Comparison of ENCODE assay signal across 17 cellular contexts in the genomic region with DNA sequence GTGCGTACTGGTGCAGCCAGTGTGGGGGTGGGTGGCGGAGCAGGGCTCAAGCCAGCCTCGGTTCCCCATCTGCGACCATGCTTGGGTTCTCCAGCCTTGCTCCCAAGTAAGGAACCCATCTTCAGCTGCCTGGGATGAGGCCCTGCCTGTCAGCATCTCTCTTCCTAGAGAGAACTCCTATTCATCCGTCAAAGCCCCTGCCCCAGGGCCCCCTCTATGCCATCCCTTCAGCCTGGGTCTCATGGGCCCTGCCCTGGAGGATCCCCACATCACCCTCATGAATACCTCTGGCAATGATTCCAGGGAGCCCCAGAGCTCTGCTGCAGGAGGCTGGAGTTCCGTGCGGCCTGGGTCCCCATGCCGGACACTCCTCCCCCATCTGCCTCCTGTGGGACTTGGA. TPM values are rescaled to one million over a fixed set of nuclear protein-coding genes. Genes with fewer than 3 reads are reported as not detected.
"Had no signal": no experiment of that assay in that cellular context is flagged by ENCODE, and none has a peak within 500 bp of the region (broad histone marks: within the 10 kb centered on the region; RNA-seq: fewer than 3 reads in every experiment).

No MANE protein-coding gene starts in this region.

- FAIRE-seq: endometrium, islet of Langerhans had no signal

- DNase-seq: cortex of kidney had no signal

- H3K4me3 Mint-ChIP-seq: activated CD8-positive, alpha-beta T cell treated with anti-CD3 and anti-CD28 coated beads, Interleukin-2, amount 10 ng/mL, durations not matched to agents 7 days and 5 days; activated naive CD4-positive, alpha-beta T cell treated with anti-CD3 and anti-CD28 coated beads for 36 hours; activated naive CD8-positive, alpha-beta T cell treated with anti-CD3 and anti-CD28 coated beads, Interleukin-2, amount 10 ng/mL, durations not matched to agents 7 days and 5 days; stimulated activated memory B cell treated with anti-CD40 and anti-IgM and Interleukin-4, amounts not matched to agents 10 μg/mL and 1 μg/mL and 100 μg/mL, for 72 hours had no signal

- H3K4me3 ChIP-seq: heart left ventricle, transverse colon, uterus had no signal

- ATAC-seq: naive thymus-derived CD8-positive, alpha-beta T cell; stimulated activated memory B cell treated with anti-CD40 and anti-IgM and Interleukin-4, amounts not matched to agents 10 μg/mL and 1 μg/mL and 100 μg/mL, for 72 hours had no signal

- H3K27ac Mint-ChIP-seq: activated naive CD4-positive, alpha-beta T cell treated with anti-CD3 and anti-CD28 coated beads for 36 hours; stimulated activated memory B cell treated with anti-CD40 and anti-IgM and Interleukin-4, amounts not matched to agents 10 μg/mL and 1 μg/mL and 100 μg/mL, for 72 hours had no signal

- H3K9me3 Mint-ChIP-seq: activated naive CD4-positive, alpha-beta T cell treated with anti-CD3 and anti-CD28 coated beads for 36 hours; activated naive CD8-positive, alpha-beta T cell treated with anti-CD3 and anti-CD28 coated beads, Interleukin-2, amount 10 ng/mL, durations not matched to agents 7 days and 5 days; mesothelial cell of epicardium; naive thymus-derived CD8-positive, alpha-beta T cell; stimulated activated memory B cell treated with anti-CD40 and anti-IgM and Interleukin-4, amounts not matched to agents 10 μg/mL and 1 μg/mL and 100 μg/mL, for 72 hours had no signal

- H3K36me3 ChIP-seq: uterus had no signal

- H3K27ac ChIP-seq: heart left ventricle, parathyroid adenoma, uterus had no signal

RNA-seq across cellular contexts. Expression of a gene that starts 6.4 kb away (rescaled TPM):
- total RNA-seq: activated CD8-positive, alpha-beta T cell treated with anti-CD3 and anti-CD28 coated beads, Interleukin-2, amount 10 ng/mL, durations not matched to agents 7 days and 5 days; activated naive CD4-positive, alpha-beta T cell treated with anti-CD3 and anti-CD28 coated beads for 36 hours; activated naive CD8-positive, alpha-beta T cell treated with anti-CD3 and anti-CD28 coated beads, Interleukin-2, amount 10 ng/mL, durations not matched to agents 7 days and 5 days; fibroblast of villous mesenchyme; heart left ventricle; left ventricle myocardium superior; naive thymus-derived CD8-positive, alpha-beta T cell; right cardiac atrium; T-helper 1 cell treated with Interleukin-12 subunit alpha and Interleukin-12 subunit beta and Interleukin-4 antibody, amounts not matched to agents 30 ng/mL and 1 ng/mL, for 36 hours had no signal
